In the genomic region with DNA sequence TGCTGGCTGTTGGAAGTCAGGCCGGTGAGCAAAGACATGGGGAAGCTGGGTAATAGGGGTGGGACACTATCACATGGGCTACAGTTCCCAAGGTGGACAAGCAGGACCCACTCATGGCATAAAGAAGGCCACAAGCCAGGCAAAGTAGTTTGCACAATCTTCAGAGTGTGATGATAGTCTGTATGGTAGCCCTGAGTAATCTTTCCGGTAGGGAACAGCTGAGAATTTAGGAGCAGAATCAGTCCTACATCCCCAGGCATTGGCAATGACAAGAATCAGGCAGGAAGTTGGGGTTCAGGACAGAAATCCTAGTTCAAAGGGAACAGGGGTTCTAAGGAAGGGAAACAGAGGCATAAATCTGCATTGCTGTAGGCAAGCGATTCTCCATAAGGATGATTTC, we compare ENCODE assay signal across 23 cellular contexts. TPM values are rescaled to one million over a fixed set of nuclear protein-coding genes. Genes with fewer than 3 reads are reported as not detected.
A peak's percentile ranks its signal among the peaks of the same experiment; 100 is the strongest.
DNase-seq lines count a peak whose midpoint lies in the region; ATAC-seq, FAIRE-seq and TF ChIP-seq lines count a peak whose summit lies in the region.
"Had no signal": no experiment of that assay in that cellular context is flagged by ENCODE, and none has a peak within 500 bp of the region (broad histone marks: within the 10 kb centered on the region; RNA-seq: fewer than 3 reads in every experiment).

No MANE protein-coding gene starts in this region.

- no peak for ATAC-seq in HG03095 (IDR thresholded peaks at IDR 0.05; ENCODE audit: unreplicated experiment)

- WGBS in GM23248 (ENCODE audit: low coverage in 1 of 2, low lambda C conversion rate in 2 of 2, missing lambda C conversion rate in 2 of 2), 2 experiments = 87 to 91% methylated on average over 3 of the region's 3 CpGs

- H3K4me3 ChIP-seq in GM23248 (no peak overlapping the region), dorsolateral prefrontal cortex (no peak overlapping the region)
- H3K4me3 ChIP-seq: PC-9, SJSA1 had no signal

- no peak overlapping the region for H3K4me2 ChIP-seq in GM23248 (ENCODE audit: unreplicated experiment)
- H3K4me2 ChIP-seq: PC-9 had no signal

- H3K9me3 Mint-ChIP-seq in nephron (no peaks in the 10 kb centered on the region), type B pancreatic cell (no peaks in the 10 kb centered on the region)
- H3K9me3 Mint-ChIP-seq: CD4-positive, CD25-positive, alpha-beta regulatory T cell had no signal

- H3K27me3 ChIP-seq in GM23248 (replicated peaks; ENCODE audit: insufficient read depth) (no peaks in the 10 kb centered on the region), dorsolateral prefrontal cortex (no peaks in the 10 kb centered on the region)
- H3K27me3 ChIP-seq: SJSA1 had no signal

- H2AFZ ChIP-seq in GM23248 = no peak overlapping the region
- H2AFZ ChIP-seq: PC-9 had no signal

- no peaks in the 10 kb centered on the region for H3K9me2 ChIP-seq in GM23248 (ENCODE audit: insufficient read depth)

- no peak for TF ChIP-seq CTCF in dorsolateral prefrontal cortex (IDR thresholded peaks at IDR 0.05 in 54 of 56, conservative IDR thresholded peaks at IDR 0.05 in 2 of 56; ENCODE audit: low read depth in 1 of 56, partially characterized antibody in 56 of 56)
- no peak for TF ChIP-seq CTCF in nephron (IDR thresholded peaks at IDR 0.05; ENCODE audit: unreplicated experiment in 3 of 3)
- no peak for TF ChIP-seq CTCF in type B pancreatic cell (conservative IDR thresholded peaks at IDR 0.05)

- intact Hi-C loops in dorsolateral prefrontal cortex (cut with DNase I) = loop anchor here (2.0 to 10.0 kb wide), 4 partner anchors 25 to 141 kb away; no protein-coding TSS in a partner anchor

- H3K9ac ChIP-seq in GM23248 = no peak overlapping the region

- no peaks in the 10 kb centered on the region for H3K36me3 ChIP-seq in GM23248 (ENCODE audit: low read depth)
- H3K36me3 ChIP-seq: SJSA1 had no signal

- in situ Hi-C loops in GM23248 (cut with MboI) = no loop called here

- H3K4me1 Mint-ChIP-seq in nephron (peaks cover 55% of the 10 kb centered on the region), type B pancreatic cell (ENCODE audit: unreplicated experiment) (peaks cover 24% of the 10 kb centered on the region)

- no peaks in the 10 kb centered on the region for H3K36me3 Mint-ChIP-seq in nephron (ENCODE audit: low read depth)
- no peaks in the 10 kb centered on the region for H3K36me3 Mint-ChIP-seq in type B pancreatic cell
- H3K36me3 Mint-ChIP-seq: CD4-positive, CD25-positive, alpha-beta regulatory T cell had no signal

- H3K4me3 Mint-ChIP-seq in nephron = no peak overlapping the region
- H3K4me3 Mint-ChIP-seq in type B pancreatic cell = no peak overlapping the region
- H3K4me3 Mint-ChIP-seq: CD4-positive, CD25-positive, alpha-beta regulatory T cell had no signal

- H3K27me3 Mint-ChIP-seq in nephron (ENCODE audit: low read depth) (peaks cover 6% of the 10 kb centered on the region), type B pancreatic cell (peaks cover 10% of the 10 kb centered on the region)

- H3K27ac ChIP-seq in GM23248 (no peak overlapping the region), dorsolateral prefrontal cortex (peak overlapping the region in 50 of 59 donors; percentile 12 to 96 (median 92))
- H3K27ac ChIP-seq: PC-9, SJSA1 had no signal

- peaks cover 21% of the 10 kb centered on the region for H3F3A ChIP-seq in GM23248 (ENCODE audit: insufficient read depth)

- DNase-seq in GM23248 (peak; percentile 16), dorsolateral prefrontal cortex (no peak), type B pancreatic cell (ENCODE audit: extremely low spot score, unreplicated experiment) (no peak), glomerular visceral epithelial cell (ENCODE audit: extremely low spot score) (no peak), frontal cortex (ENCODE audit: low spot score in 2 of 2) (no peak)
- DNase-seq: CD4-positive, CD25-positive, alpha-beta regulatory T cell; DMS153; DND-41; H7; KG1; NCI-H1048; NCI-H1417; NCI-H1694; NCI-H2029 treated with DMSO at 0.1 percent for 48 hours; NCI-H446 treated with DMSO at 0.1 percent for 48 hours; NCI-H526; PC-9; Right ventricle myocardium superior; RPMI8226 had no signal

- H3K4me1 ChIP-seq in GM23248 (ENCODE audit: insufficient read depth) = peaks cover 21% of the 10 kb centered on the region
- H3K4me1 ChIP-seq: SJSA1 had no signal

- H4K20me1 ChIP-seq in GM23248 (ENCODE audit: insufficient read depth) = no peaks in the 10 kb centered on the region

- no peaks in the 10 kb centered on the region for H3K9me3 ChIP-seq in GM23248 (ENCODE audit: low read depth)
- H3K9me3 ChIP-seq: SJSA1 had no signal

- no peak for FAIRE-seq in frontal cortex (lab: Jason Lieb, UNC)
- FAIRE-seq: GM18507 had no signal

- H3K27ac Mint-ChIP-seq in nephron (peak overlapping the region in 2 of 3 experiments; percentile 30 to 70), type B pancreatic cell (peak overlapping the region; percentile 11)

- H3K79me2 ChIP-seq in GM23248 (ENCODE audit: insufficient read depth) = no peaks in the 10 kb centered on the region

RNA-seq across cellular contexts. Expression of a gene that starts 23.9 kb away (rescaled TPM):
- total RNA-seq in GM23248 (2014; rRNA removed; shearing (Covaris generic)) = 1.4 and 1.6 TPM in 2 replicates
- 3.6 and 5.1 TPM in 2 replicates for polyA plus RNA-seq in GM23248 (2016; fragmentation: Nextera tagmentation; extraction: Ambion mirVana)
- 10 to 100 TPM; 20.0 to 77.4 (median 33.9) TPM for total RNA-seq in dorsolateral prefrontal cortex
- total RNA-seq in type B pancreatic cell (ENCODE audit: low replicate concordance) = 7.3 and 23.5 TPM in 2 replicates
- 16.7 TPM for total RNA-seq in frontal cortex
- total RNA-seq: PC-9, SJSA1 had no signal
